ENCODE assay signal across 18 cellular contexts in the genomic region with DNA sequence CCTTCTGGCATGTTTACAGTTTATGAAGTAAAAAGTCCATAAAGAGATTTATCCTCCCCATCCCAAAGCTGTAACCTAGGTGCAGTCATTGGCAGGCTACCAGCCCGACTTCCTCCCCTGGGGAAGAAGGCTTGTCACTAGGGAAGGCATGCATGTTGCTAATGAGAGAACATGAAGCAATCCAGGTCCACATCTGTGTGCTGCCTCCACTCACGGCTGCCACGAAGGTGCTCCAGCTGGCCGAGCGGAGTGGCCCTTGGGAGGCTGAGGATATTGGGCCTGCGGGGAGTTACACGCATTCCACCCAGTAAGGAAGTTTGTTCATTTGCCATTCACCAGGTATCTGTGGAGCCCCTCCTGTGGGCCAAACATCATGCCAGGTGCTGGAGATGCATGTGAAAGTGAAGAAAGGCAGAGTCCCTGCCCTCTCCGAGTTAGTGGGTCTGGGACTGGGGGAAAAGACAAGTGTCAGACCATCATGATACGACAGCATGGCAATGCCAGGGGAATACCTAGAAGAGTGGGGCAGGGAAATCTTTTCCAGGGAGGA.
DNase-seq lines count a peak whose midpoint lies in the region; ATAC-seq and TF ChIP-seq lines count a peak whose summit lies in the region.
"Had no signal": no experiment of that assay in that cellular context is flagged by ENCODE, and none has a peak within 500 bp of the region (broad histone marks: within the 10 kb centered on the region; RNA-seq: fewer than 3 reads in every experiment).

No MANE protein-coding gene starts in this region.

- peaks cover 12% of the 10 kb centered on the region in 2 donors for H3K4me1 ChIP-seq in neuronal stem cell (ENCODE audit: control insufficient read depth in 2 of 2, insufficient read depth in 1 of 2, low read depth in 1 of 2, low read length in 2 of 2)

- no peak overlapping the region for H3K9ac ChIP-seq in neuronal stem cell (ENCODE audit: low read depth, low read length, poor library complexity)

- H3K4me2 ChIP-seq in neuronal stem cell (ENCODE audit: insufficient read depth, low read length, poor library complexity, severe bottlenecking): no peak overlapping the region
- H3K4me2 ChIP-seq: GM23338 had no signal

- H2BK5ac ChIP-seq in neuronal stem cell (ENCODE audit: low read length): no peak overlapping the region

- H3K9me3 ChIP-seq in KOPT-K1 (ENCODE audit: insufficient read depth, low read length, poor library complexity, severe bottlenecking) (peaks cover 16% of the 10 kb centered on the region), neuronal stem cell (replicated peaks in 1 of 2; ENCODE audit: control insufficient read depth in 2 of 2, insufficient read depth in 1 of 2, low read depth in 1 of 2, low read length in 2 of 2) (peaks cover 3 to 15% of the 10 kb centered on the region in 2 donors)

- H3K4me3 ChIP-seq in neuronal stem cell (ENCODE audit: low read length in 2 of 2): no peak overlapping the region
- H3K4me3 ChIP-seq: GM23338 had no signal

- H3K18ac ChIP-seq in neuronal stem cell (ENCODE audit: low read length): peak overlapping the region; percentile 2

- ATAC-seq in left colon (peak; percentile 89), SK-N-SH treated with all-trans-retinoic acid at 6 μM for 48 hours (no peak)
- ATAC-seq: GM23338 had no signal

- no peaks in the 10 kb centered on the region for H3K79me1 ChIP-seq in neuronal stem cell (ENCODE audit: low read depth, low read length)

- no peak overlapping the region for H2AK5ac ChIP-seq in neuronal stem cell (ENCODE audit: low read depth, low read length)

- H3K23ac ChIP-seq in neuronal stem cell (ENCODE audit: low read depth, low read length, poor library complexity): no peak overlapping the region

- no peak overlapping the region for H2BK120ac ChIP-seq in neuronal stem cell (ENCODE audit: low read depth, low read length)

- H2AFZ ChIP-seq in neuronal stem cell (ENCODE audit: low read length): no peak overlapping the region
- H2AFZ ChIP-seq: GM23338 had no signal

- H3K27me3 ChIP-seq in neuronal stem cell (ENCODE audit: control insufficient read depth in 3 of 3, insufficient read depth in 3 of 3, low read depth in 1 of 3, low read length in 3 of 3): no peaks in the 10 kb centered on the region

- intact Hi-C loops in left colon (cut with DNase I, micrococcal nuclease): no loop called here

- H3K36me3 ChIP-seq in KOPT-K1 (ENCODE audit: insufficient read depth, low read length) (peaks cover 4% of the 10 kb centered on the region), neuronal stem cell (replicated peaks in 1 of 2; ENCODE audit: control insufficient read depth in 2 of 2, insufficient read depth in 2 of 2, low read length in 2 of 2) (no peaks in the 10 kb centered on the region)

- no peak overlapping the region for H4K8ac ChIP-seq in neuronal stem cell (ENCODE audit: low read depth, low read length)

- no peak overlapping the region for H3K14ac ChIP-seq in neuronal stem cell (ENCODE audit: low read length)

- peak overlapping the region; percentile 43 for H3K27ac ChIP-seq in KOPT-K1 (ENCODE audit: low read depth, low read length, poor library complexity, severe bottlenecking)
- H3K27ac ChIP-seq in neuronal stem cell (replicated peaks; ENCODE audit: low read length): no peak overlapping the region
- H3K27ac ChIP-seq: 22Rv1 had no signal

- no CpG with 5 or more reads among the region's 9 CpGs for whole genome bisulfite sequencing in neuronal stem cell (ENCODE audit: extremely low coverage in 2 of 2, insufficient read length in 2 of 2, insufficient replicate concordance in 1 of 2), 2 donors

- DNase-seq in DMS 273 (lab: John Stamatoyannopoulos, UW; ENCODE audit: unreplicated experiment): peak; percentile 20
- no peak for DNase-seq in DMS 273 treated with DMSO at 0.1 percent for 48 hours (lab: John Stamatoyannopoulos, UW)
- DNase-seq in left colon: peak; percentile 41 to 75
- DNase-seq in neuronal stem cell (ENCODE audit: low spot score): no peak
- no peak for DNase-seq in NCI-H524 (lab: John Stamatoyannopoulos, UW)
- no peak for DNase-seq in midbrain (lab: John Stamatoyannopoulos, UW)
- DNase-seq: AML-193; C1 segment of cervical spinal cord; Calu3; CD4-positive, alpha-beta T cell; DMS153; DMS79 treated with DMSO at 0.1 percent for 48 hours; EL; H7 had no signal

- H4K91ac ChIP-seq in neuronal stem cell (ENCODE audit: low read depth, low read length, poor library complexity): no peak overlapping the region

- H2BK12ac ChIP-seq in neuronal stem cell (ENCODE audit: low read length): no peak overlapping the region

- H2BK15ac ChIP-seq in neuronal stem cell (ENCODE audit: low read length): no peak overlapping the region

- no peak overlapping the region for H3K4ac ChIP-seq in neuronal stem cell (ENCODE audit: low read length)

TF ChIP-seq in SK-N-SH treated with all-trans-retinoic acid at 6 μM for 48 hours, 23 proteins besides CTCF, POLR2A, EP300 and RAD21:
- TF ChIP-seq ZNF70 (CRISPR knock-in tag; IDR thresholded peaks at IDR 0.05) (no peak), ARNTL (CRISPR knock-in tag; IDR thresholded peaks at IDR 0.05; ENCODE audit: borderline replicate concordance, low read depth) (no peak), ZNF565 (CRISPR knock-in tag; conservative IDR thresholded peaks at IDR 0.05; ENCODE audit: low read depth) (no peak)

Comparison
In these comparisons a context has a peak if more than half of its experiments do, and no peak if none do; other contexts are left out.
1. DNase-seq: peak in DMS 273 (single experiment) and left colon (2 of 2); none in DMS 273 treated with DMSO at 0.1 percent for 48 hours (single experiment), neuronal stem cell (single experiment), NCI-H524 (0 of 2) and midbrain (single experiment).